In the genomic region with DNA sequence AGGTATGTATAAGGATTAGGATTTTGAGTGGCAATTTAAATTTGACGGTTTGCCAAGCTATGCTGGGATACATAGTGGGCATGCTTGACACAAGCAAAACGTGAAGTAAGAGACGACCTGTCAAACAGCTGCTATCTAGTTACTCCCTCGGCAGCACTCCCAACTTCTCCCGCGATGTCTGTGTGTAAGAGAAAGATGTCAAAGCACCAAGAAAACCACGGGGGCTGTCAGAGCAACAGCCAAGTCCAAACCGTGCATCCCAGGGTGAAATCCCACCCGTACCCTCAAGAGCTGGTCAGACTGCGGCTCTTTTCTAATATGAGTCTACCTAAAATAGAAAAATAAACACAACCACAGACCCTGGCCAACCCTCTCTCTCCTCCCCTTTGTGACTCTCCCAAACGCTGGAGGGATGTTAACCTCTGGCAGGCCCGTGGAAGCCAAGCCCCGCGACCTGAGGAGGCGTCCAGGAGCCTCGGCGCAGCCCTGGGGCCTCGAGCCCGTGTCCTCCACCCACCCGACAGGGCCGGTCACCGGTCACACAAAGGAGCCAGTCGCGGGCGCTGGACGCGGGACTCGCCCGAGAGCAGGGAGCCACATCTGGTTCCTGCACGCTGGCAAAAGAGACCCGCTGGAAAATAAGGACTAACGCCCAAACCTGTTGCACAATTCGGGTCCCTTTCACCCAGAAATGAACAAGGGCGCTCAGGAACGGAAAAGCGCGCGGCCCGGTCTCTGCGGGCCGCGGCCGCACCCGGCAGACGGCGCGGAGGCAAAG, we compare ENCODE assay signal across 1 cellular context.
TF ChIP-seq lines count a peak whose summit lies in the region.

No MANE protein-coding gene starts in this region.

TF ChIP-seq in HepG2, 621 proteins besides CTCF, POLR2A, EP300 and RAD21 (continued from another document and continues in another):
- TF ChIP-seq, protein P1, sequence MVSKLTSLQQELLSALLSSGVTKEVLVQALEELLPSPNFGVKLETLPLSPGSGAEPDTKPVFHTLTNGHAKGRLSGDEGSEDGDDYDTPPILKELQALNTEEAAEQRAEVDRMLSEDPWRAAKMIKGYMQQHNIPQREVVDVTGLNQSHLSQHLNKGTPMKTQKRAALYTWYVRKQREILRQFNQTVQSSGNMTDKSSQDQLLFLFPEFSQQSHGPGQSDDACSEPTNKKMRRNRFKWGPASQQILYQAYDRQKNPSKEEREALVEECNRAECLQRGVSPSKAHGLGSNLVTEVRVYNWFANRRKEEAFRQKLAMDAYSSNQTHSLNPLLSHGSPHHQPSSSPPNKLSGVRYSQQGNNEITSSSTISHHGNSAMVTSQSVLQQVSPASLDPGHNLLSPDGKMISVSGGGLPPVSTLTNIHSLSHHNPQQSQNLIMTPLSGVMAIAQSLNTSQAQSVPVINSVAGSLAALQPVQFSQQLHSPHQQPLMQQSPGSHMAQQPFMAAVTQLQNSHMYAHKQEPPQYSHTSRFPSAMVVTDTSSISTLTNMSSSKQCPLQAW (CRISPR knock-in tag; IDR thresholded peaks at IDR 0.05), result peak; percentile 67; the same call in 1 of the 2 replicates
- TF ChIP-seq, protein P2, sequence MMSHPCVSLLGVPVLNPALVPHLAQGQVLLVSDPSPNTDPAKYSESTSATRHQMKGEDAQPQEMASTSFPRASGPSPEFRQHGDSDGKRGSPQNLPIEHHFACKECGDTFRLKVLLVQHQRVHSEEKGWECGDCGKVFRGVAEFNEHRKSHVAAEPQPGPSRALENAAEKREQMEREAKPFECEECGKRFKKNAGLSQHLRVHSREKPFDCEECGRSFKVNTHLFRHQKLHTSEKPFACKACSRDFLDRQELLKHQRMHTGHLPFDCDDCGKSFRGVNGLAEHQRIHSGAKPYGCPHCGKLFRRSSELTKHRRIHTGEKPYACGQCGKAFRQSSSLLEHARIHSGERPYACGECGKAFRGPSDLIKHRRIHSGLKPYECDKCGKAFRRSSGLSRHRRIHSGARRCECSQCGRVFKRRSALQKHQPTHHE (CRISPR knock-in tag; IDR thresholded peaks at IDR 0.05; ENCODE audit: borderline replicate concordance), result 0 out of 2 replicates have a peak, but pooled peaks have one; percentile 67
- TF ChIP-seq ZBTB42 (CRISPR knock-in tag; IDR thresholded peaks at IDR 0.05), result 0 out of 2 replicates have a peak, but pooled peaks have one; percentile 51
- peak; percentile 79 for TF ChIP-seq U2AF1 (optimal IDR thresholded peaks at IDR 0.05; ENCODE audit: low read depth, low read length)
- 0 out of 2 replicates have a peak, but pooled peaks have one; percentile 18 for TF ChIP-seq ZNF317 (CRISPR knock-in tag; IDR thresholded peaks at IDR 0.05)
- no peak for TF ChIP-seq EED (CRISPR knock-in tag; IDR thresholded peaks at IDR 0.05)
- no peak for TF ChIP-seq NR2F2 (IDR thresholded peaks at IDR 0.05; ENCODE audit: borderline replicate concordance, low read depth)
- TF ChIP-seq TCF7L2 (IDR thresholded peaks at IDR 0.05; ENCODE audit: low read depth, low read length), result no peak
- TF ChIP-seq ZNF878 (CRISPR knock-in tag; IDR thresholded peaks at IDR 0.05), result no peak
- TF ChIP-seq, protein P3, sequence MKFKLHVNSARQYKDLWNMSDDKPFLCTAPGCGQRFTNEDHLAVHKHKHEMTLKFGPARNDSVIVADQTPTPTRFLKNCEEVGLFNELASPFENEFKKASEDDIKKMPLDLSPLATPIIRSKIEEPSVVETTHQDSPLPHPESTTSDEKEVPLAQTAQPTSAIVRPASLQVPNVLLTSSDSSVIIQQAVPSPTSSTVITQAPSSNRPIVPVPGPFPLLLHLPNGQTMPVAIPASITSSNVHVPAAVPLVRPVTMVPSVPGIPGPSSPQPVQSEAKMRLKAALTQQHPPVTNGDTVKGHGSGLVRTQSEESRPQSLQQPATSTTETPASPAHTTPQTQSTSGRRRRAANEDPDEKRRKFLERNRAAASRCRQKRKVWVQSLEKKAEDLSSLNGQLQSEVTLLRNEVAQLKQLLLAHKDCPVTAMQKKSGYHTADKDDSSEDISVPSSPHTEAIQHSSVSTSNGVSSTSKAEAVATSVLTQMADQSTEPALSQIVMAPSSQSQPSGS (CRISPR knock-in tag; IDR thresholded peaks at IDR 0.05), result no peak
- 0 out of 2 replicates have a peak, but pooled peaks have one; percentile 23 for TF ChIP-seq CHD2 (IDR thresholded peaks at IDR 0.05; ENCODE audit: low read depth, low read length)
- TF ChIP-seq ZNF557 (CRISPR knock-in tag; IDR thresholded peaks at IDR 0.05), result no peak
- TF ChIP-seq ASH2L (IDR thresholded peaks at IDR 0.05; ENCODE audit: insufficient read length, low read depth, low read length), result peak; percentile 31
- TF ChIP-seq ZNF207 (IDR thresholded peaks at IDR 0.05; ENCODE audit: borderline replicate concordance), result no peak
- TF ChIP-seq CEBPB (IDR thresholded peaks at IDR 0.05; ENCODE audit: borderline replicate concordance, low read depth, low read length), result peak; percentile 74
- 0 out of 2 replicates have a peak, but pooled peaks have one; percentile 23 for TF ChIP-seq ZNF564 (CRISPR knock-in tag; IDR thresholded peaks at IDR 0.05)
- TF ChIP-seq SIX4 (CRISPR knock-in tag; IDR thresholded peaks at IDR 0.05), result no peak
- peak; percentile 40; the same call in 1 of the 2 replicates for TF ChIP-seq ZNF430 (CRISPR knock-in tag; IDR thresholded peaks at IDR 0.05)
- TF ChIP-seq ZNF263 (CRISPR knock-in tag; IDR thresholded peaks at IDR 0.05), result peak; percentile 41; the same call in 1 of the 2 replicates
- TF ChIP-seq ZNF292 (CRISPR knock-in tag; IDR thresholded peaks at IDR 0.05; ENCODE audit: borderline replicate concordance, low read depth), result peak; percentile 51; the same call in 1 of the 2 replicates
- peak; percentile 19; the same call in 1 of the 2 replicates for TF ChIP-seq ZNF563 (CRISPR knock-in tag; IDR thresholded peaks at IDR 0.05)
- peak; percentile 85 for TF ChIP-seq SAP130 (CRISPR knock-in tag; IDR thresholded peaks at IDR 0.05; ENCODE audit: low read depth)
- TF ChIP-seq ZKSCAN1 (IDR thresholded peaks at IDR 0.05; ENCODE audit: low read length), result no peak
- TF ChIP-seq ZNF333 (CRISPR knock-in tag; IDR thresholded peaks at IDR 0.05; ENCODE audit: borderline replicate concordance), result no peak
- no peak for TF ChIP-seq ZC3H4 (CRISPR knock-in tag; IDR thresholded peaks at IDR 0.05; ENCODE audit: borderline replicate concordance)
- TF ChIP-seq ZNF367 (CRISPR knock-in tag; IDR thresholded peaks at IDR 0.05; ENCODE audit: borderline replicate concordance), result 0 out of 2 replicates have a peak, but pooled peaks have one; percentile 61
- TF ChIP-seq NONO (IDR thresholded peaks at IDR 0.05), result no peak
- TF ChIP-seq NONO (CRISPR knock-in tag; conservative IDR thresholded peaks at IDR 0.05), result peak; percentile 59; the same call in 1 of the 2 replicates
- TF ChIP-seq, protein P4, sequence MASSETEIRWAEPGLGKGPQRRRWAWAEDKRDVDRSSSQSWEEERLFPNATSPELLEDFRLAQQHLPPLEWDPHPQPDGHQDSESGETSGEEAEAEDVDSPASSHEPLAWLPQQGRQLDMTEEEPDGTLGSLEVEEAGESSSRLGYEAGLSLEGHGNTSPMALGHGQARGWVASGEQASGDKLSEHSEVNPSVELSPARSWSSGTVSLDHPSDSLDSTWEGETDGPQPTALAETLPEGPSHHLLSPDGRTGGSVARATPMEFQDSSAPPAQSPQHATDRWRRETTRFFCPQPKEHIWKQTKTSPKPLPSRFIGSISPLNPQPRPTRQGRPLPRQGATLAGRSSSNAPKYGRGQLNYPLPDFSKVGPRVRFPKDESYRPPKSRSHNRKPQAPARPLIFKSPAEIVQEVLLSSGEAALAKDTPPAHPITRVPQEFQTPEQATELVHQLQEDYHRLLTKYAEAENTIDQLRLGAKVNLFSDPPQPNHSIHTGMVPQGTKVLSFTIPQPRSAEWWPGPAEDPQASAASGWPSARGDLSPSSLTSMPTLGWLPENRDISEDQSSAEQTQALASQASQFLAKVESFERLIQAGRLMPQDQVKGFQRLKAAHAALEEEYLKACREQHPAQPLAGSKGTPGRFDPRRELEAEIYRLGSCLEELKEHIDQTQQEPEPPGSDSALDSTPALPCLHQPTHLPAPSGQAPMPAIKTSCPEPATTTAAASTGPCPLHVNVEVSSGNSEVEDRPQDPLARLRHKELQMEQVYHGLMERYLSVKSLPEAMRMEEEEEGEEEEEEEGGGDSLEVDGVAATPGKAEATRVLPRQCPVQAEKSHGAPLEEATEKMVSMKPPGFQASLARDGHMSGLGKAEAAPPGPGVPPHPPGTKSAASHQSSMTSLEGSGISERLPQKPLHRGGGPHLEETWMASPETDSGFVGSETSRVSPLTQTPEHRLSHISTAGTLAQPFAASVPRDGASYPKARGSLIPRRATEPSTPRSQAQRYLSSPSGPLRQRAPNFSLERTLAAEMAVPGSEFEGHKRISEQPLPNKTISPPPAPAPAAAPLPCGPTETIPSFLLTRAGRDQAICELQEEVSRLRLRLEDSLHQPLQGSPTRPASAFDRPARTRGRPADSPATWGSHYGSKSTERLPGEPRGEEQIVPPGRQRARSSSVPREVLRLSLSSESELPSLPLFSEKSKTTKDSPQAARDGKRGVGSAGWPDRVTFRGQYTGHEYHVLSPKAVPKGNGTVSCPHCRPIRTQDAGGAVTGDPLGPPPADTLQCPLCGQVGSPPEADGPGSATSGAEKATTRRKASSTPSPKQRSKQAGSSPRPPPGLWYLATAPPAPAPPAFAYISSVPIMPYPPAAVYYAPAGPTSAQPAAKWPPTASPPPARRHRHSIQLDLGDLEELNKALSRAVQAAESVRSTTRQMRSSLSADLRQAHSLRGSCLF (CRISPR knock-in tag; IDR thresholded peaks at IDR 0.05; ENCODE audit: borderline replicate concordance), result peak; percentile 69; the same call in 1 of the 2 replicates
- TF ChIP-seq ZNF761 (CRISPR knock-in tag; conservative IDR thresholded peaks at IDR 0.05), result peak; percentile 20; the same call in 1 of the 2 replicates
- 0 out of 2 replicates have a peak, but pooled peaks have one; percentile 63 for TF ChIP-seq ZNF75D (CRISPR knock-in tag; IDR thresholded peaks at IDR 0.05; ENCODE audit: borderline replicate concordance)
- no peak for TF ChIP-seq KLF13 (CRISPR knock-in tag; IDR thresholded peaks at IDR 0.05)
- TF ChIP-seq, protein P5, sequence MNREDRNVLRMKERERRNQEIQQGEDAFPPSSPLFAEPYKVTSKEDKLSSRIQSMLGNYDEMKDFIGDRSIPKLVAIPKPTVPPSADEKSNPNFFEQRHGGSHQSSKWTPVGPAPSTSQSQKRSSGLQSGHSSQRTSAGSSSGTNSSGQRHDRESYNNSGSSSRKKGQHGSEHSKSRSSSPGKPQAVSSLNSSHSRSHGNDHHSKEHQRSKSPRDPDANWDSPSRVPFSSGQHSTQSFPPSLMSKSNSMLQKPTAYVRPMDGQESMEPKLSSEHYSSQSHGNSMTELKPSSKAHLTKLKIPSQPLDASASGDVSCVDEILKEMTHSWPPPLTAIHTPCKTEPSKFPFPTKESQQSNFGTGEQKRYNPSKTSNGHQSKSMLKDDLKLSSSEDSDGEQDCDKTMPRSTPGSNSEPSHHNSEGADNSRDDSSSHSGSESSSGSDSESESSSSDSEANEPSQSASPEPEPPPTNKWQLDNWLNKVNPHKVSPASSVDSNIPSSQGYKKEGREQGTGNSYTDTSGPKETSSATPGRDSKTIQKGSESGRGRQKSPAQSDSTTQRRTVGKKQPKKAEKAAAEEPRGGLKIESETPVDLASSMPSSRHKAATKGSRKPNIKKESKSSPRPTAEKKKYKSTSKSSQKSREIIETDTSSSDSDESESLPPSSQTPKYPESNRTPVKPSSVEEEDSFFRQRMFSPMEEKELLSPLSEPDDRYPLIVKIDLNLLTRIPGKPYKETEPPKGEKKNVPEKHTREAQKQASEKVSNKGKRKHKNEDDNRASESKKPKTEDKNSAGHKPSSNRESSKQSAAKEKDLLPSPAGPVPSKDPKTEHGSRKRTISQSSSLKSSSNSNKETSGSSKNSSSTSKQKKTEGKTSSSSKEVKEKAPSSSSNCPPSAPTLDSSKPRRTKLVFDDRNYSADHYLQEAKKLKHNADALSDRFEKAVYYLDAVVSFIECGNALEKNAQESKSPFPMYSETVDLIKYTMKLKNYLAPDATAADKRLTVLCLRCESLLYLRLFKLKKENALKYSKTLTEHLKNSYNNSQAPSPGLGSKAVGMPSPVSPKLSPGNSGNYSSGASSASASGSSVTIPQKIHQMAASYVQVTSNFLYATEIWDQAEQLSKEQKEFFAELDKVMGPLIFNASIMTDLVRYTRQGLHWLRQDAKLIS (CRISPR knock-in tag; IDR thresholded peaks at IDR 0.05), result peak; percentile 56; the same call in 1 of the 2 replicates
- TF ChIP-seq, protein P6, sequence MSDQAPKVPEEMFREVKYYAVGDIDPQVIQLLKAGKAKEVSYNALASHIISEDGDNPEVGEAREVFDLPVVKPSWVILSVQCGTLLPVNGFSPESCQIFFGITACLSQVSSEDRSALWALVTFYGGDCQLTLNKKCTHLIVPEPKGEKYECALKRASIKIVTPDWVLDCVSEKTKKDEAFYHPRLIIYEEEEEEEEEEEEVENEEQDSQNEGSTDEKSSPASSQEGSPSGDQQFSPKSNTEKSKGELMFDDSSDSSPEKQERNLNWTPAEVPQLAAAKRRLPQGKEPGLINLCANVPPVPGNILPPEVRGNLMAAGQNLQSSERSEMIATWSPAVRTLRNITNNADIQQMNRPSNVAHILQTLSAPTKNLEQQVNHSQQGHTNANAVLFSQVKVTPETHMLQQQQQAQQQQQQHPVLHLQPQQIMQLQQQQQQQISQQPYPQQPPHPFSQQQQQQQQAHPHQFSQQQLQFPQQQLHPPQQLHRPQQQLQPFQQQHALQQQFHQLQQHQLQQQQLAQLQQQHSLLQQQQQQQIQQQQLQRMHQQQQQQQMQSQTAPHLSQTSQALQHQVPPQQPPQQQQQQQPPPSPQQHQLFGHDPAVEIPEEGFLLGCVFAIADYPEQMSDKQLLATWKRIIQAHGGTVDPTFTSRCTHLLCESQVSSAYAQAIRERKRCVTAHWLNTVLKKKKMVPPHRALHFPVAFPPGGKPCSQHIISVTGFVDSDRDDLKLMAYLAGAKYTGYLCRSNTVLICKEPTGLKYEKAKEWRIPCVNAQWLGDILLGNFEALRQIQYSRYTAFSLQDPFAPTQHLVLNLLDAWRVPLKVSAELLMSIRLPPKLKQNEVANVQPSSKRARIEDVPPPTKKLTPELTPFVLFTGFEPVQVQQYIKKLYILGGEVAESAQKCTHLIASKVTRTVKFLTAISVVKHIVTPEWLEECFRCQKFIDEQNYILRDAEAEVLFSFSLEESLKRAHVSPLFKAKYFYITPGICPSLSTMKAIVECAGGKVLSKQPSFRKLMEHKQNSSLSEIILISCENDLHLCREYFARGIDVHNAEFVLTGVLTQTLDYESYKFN (CRISPR knock-in tag; conservative IDR thresholded peaks at IDR 0.05), result 0 out of 2 replicates have a peak, but pooled peaks have one; percentile 18
- TF ChIP-seq NPAS2 (CRISPR knock-in tag; IDR thresholded peaks at IDR 0.05; ENCODE audit: borderline replicate concordance), result no peak
